8 cellular contexts compared by ENCODE assay signal in genomic region chr1:116855788-116856187, GRCh38. TPM values are rescaled to one million over a fixed set of nuclear protein-coding genes. Genes with fewer than 3 reads are reported as not detected.
DNase-seq lines count a peak whose midpoint lies in the region; ATAC-seq, FAIRE-seq and TF ChIP-seq lines count a peak whose summit lies in the region.

No MANE protein-coding gene starts in this region.

- H3K27me3 ChIP-seq in BLaER1 = no peaks in the 10 kb centered on the region

- no peaks in the 10 kb centered on the region for H3K9me3 ChIP-seq in BLaER1

- H4K20me1 ChIP-seq in BLaER1 = no peaks in the 10 kb centered on the region

- no peak overlapping the region for H3K4me3 ChIP-seq in BLaER1

- H3K4me1 ChIP-seq in BLaER1 = peaks cover 26% of the 10 kb centered on the region

- TF ChIP-seq CTCF in D721Med (IDR thresholded peaks at IDR 0.05; ENCODE audit: insufficient read depth, missing control alignments) = no peak

- no peak for FAIRE-seq in D721Med (lab: Jason Lieb, UNC)

- DNase-seq in NCI-H1105 treated with DMSO at 0.1 percent for 48 hours (lab: John Stamatoyannopoulos, UW) (peak; percentile 94), SK-N-DZ (ENCODE audit: low spot score) (peak; percentile 87), iPS-NIHi11 (ENCODE audit: low spot score) (peak; percentile 29), activated gamma-delta T cell (lab: John Stamatoyannopoulos, UW) (no peak), D721Med (ENCODE audit: insufficient read length, low spot score) (no peak)

- no peak for ATAC-seq in HG03039 (IDR thresholded peaks at IDR 0.05; ENCODE audit: unreplicated experiment)
- no peak for ATAC-seq in GM18870 (IDR thresholded peaks at IDR 0.05; ENCODE audit: unreplicated experiment)

- 0 out of 2 replicates have a peak overlapping the region, but pooled peaks have one; percentile 68 for H3K4me2 ChIP-seq in BLaER1

- H3K9ac ChIP-seq in BLaER1 = no peak overlapping the region

- no peak overlapping the region for H3K27ac ChIP-seq in BLaER1

- no peaks in the 10 kb centered on the region for H3K36me3 ChIP-seq in BLaER1

RNA-seq across cellular contexts. Expression of gene PTGFRN, which starts 53.9 kb away (rescaled TPM):
- polyA plus RNA-seq in SK-N-DZ (2014; cell fraction: cytosol; rRNA removed) = 21.3 and 21.8 TPM in 2 replicates
- polyA plus RNA-seq in SK-N-DZ (2014; cell fraction: nucleus; rRNA removed) = 8.0 and 17.1 TPM in 2 replicates

Comparison
In these comparisons a context has a peak if more than half of its experiments do, and no peak if none do; other contexts are left out.
1. DNase-seq: peak in NCI-H1105 treated with DMSO at 0.1 percent for 48 hours (single experiment), SK-N-DZ (single experiment) and iPS-NIHi11 (single experiment); none in activated gamma-delta T cell (single experiment) and D721Med (single experiment).